Comparison of ENCODE assay signal across 8 cellular contexts in genomic region chr15:45187894-45188830, GRCh38. TPM values are rescaled to one million over a fixed set of nuclear protein-coding genes. Genes with fewer than 3 reads are reported as not detected.
DNase-seq lines count a peak whose midpoint lies in the region; ATAC-seq and TF ChIP-seq lines count a peak whose summit lies in the region.

TSS of gene SHF (minus strand) at chr15:45187966. CDS start at chr15:45187951, 15 bp downstream.

- no peak within 1 kb of the TSS for H2BK120ac ChIP-seq in trophoblast cell (ENCODE audit: insufficient read depth, low read length, poor library complexity)

- ATAC-seq in HG03066 (IDR thresholded peaks at IDR 0.05; ENCODE audit: low read depth, unreplicated experiment) = peak; percentile 50

- no peak within 1 kb of the TSS for H3K23ac ChIP-seq in trophoblast cell (ENCODE audit: low read length)

- H3K4ac ChIP-seq in trophoblast cell (ENCODE audit: low read depth, low read length) = no peak within 1 kb of the TSS

- TF ChIP-seq CTCF in Caco-2 (IDR thresholded peaks at IDR 0.05; ENCODE audit: insufficient read depth in 1 of 2, low read depth in 1 of 2, low read length in 1 of 2, severe bottlenecking in 1 of 2, unreplicated experiment in 1 of 2) = no peak

- WGBS in trophoblast cell (ENCODE audit: extremely low coverage, insufficient coverage, insufficient read length) = no CpG with 5 or more reads among the region's 57 CpGs
- under 1% methylated on average over 52 of the region's 57 CpGs for WGBS in urinary bladder

- H3K14ac ChIP-seq in trophoblast cell (ENCODE audit: low read length) = peak within 1 kb of the TSS; percentile 23

- peak within 1 kb of the TSS; percentile 36 for H4K8ac ChIP-seq in trophoblast cell (ENCODE audit: low read depth, low read length)

- H3K9me3 Mint-ChIP-seq in Caco-2 (ENCODE audit: unreplicated experiment) = no peaks in the 10 kb centered on the region
- H3K9me3 Mint-ChIP-seq in activated naive CD4-positive, alpha-beta T cell treated with anti-CD3 and anti-CD28 coated beads for 36 hours = no peaks in the 10 kb centered on the region

- H3K36me3 ChIP-seq in Caco-2 (ENCODE audit: control insufficient read depth, insufficient read depth, low read length) (no peaks in the 10 kb centered on the region), trophoblast cell (ENCODE audit: control insufficient read depth in 1 of 2, insufficient read depth in 2 of 2, low read length in 2 of 2) (no peaks in the 10 kb centered on the region), urinary bladder (ENCODE audit: insufficient read depth) (no peaks in the 10 kb centered on the region)

- peak within 1 kb of the TSS; percentile 48 for H4K91ac ChIP-seq in trophoblast cell (ENCODE audit: low read depth, low read length)

- no peaks in the 10 kb centered on the region for H3K27me3 ChIP-seq in Caco-2 (replicated peaks; ENCODE audit: control insufficient read depth, insufficient read depth, low read length)
- no peaks in the 10 kb centered on the region for H3K27me3 ChIP-seq in trophoblast cell (ENCODE audit: insufficient read depth, low read length)

- no peak within 1 kb of the TSS for H3K27ac ChIP-seq in trophoblast cell (ENCODE audit: low read depth, low read length)
- peak within 1 kb of the TSS; percentile 56 for H3K27ac ChIP-seq in urinary bladder (ENCODE audit: low read depth)

- no peaks in the 10 kb centered on the region for H3K79me2 ChIP-seq in trophoblast cell (ENCODE audit: control insufficient read depth, insufficient read depth, low read length, poor library complexity)

- no peak within 1 kb of the TSS for H2BK5ac ChIP-seq in trophoblast cell (ENCODE audit: low read depth, low read length, poor library complexity)

- no peak within 1 kb of the TSS for H3K27ac Mint-ChIP-seq in Caco-2 (ENCODE audit: unreplicated experiment)
- H3K27ac Mint-ChIP-seq in activated naive CD4-positive, alpha-beta T cell treated with anti-CD3 and anti-CD28 coated beads for 36 hours = peak within 1 kb of the TSS; percentile 91

- H3K9ac ChIP-seq in trophoblast cell (ENCODE audit: low read length) = no peak within 1 kb of the TSS

- no peak within 1 kb of the TSS for H3K18ac ChIP-seq in trophoblast cell (ENCODE audit: low read length)

- POLR2A ChIA-PET in Caco-2 (lab: Charles Lee) = no interaction called here

- CTCF ChIA-PET in Caco-2 (lab: Charles Lee) = interaction anchor here (1.8 kb wide), 1 partner anchor 25 kb away, joined by 15 read pairs; no protein-coding TSS in a partner anchor
- CTCF ChIA-PET in activated naive CD4-positive, alpha-beta T cell treated with anti-CD3 and anti-CD28 coated beads for 36 hours (lab: Charles Lee) = interaction anchor here (1.2 to 7.0 kb wide), 2 partner anchors 20 to 24 kb away, joined by 6 to 26 read pairs; no protein-coding TSS in a partner anchor

- H3K36me3 Mint-ChIP-seq in Caco-2 (ENCODE audit: insufficient read depth, unreplicated experiment) = peaks cover 9% of the 10 kb centered on the region
- H3K36me3 Mint-ChIP-seq in activated naive CD4-positive, alpha-beta T cell treated with anti-CD3 and anti-CD28 coated beads for 36 hours (ENCODE audit: low read depth) = no peaks in the 10 kb centered on the region

- H3K4me1 Mint-ChIP-seq in Caco-2 (ENCODE audit: low read depth, unreplicated experiment) = peaks cover 13% of the 10 kb centered on the region
- peaks cover 22% of the 10 kb centered on the region for H3K4me1 Mint-ChIP-seq in activated naive CD4-positive, alpha-beta T cell treated with anti-CD3 and anti-CD28 coated beads for 36 hours (ENCODE audit: low read depth)

- H3K4me3 Mint-ChIP-seq in Caco-2 (ENCODE audit: unreplicated experiment) = peak within 1 kb of the TSS; percentile 77
- H3K4me3 Mint-ChIP-seq in activated naive CD4-positive, alpha-beta T cell treated with anti-CD3 and anti-CD28 coated beads for 36 hours = peak within 1 kb of the TSS; percentile 87

- peak within 1 kb of the TSS; percentile 37 for H2AFZ ChIP-seq in trophoblast cell (ENCODE audit: insufficient read depth, low read length, poor library complexity)

- peaks cover 7% of the 10 kb centered on the region for H3K4me1 ChIP-seq in Caco-2
- peaks cover 26 to 29% of the 10 kb centered on the region in 2 experiments for H3K4me1 ChIP-seq in trophoblast cell (ENCODE audit: control insufficient read depth in 1 of 2, insufficient read depth in 2 of 2, low read length in 2 of 2)
- H3K4me1 ChIP-seq in urinary bladder (ENCODE audit: insufficient read depth) = no peaks in the 10 kb centered on the region

- peak in 1 of 2 experiments; percentile 47 for DNase-seq in Caco-2
- DNase-seq in RPMI7951 (ENCODE audit: low read depth) = peak; percentile 47
- DNase-seq in activated naive CD4-positive, alpha-beta T cell treated with anti-CD3 and anti-CD28 coated beads for 36 hours = peak; percentile 83
- DNase-seq in head of caudate nucleus = peak; percentile 40 to 89 (median 73)
- DNase-seq in trophoblast cell = peak in 1 of 2 donors; percentile 38
- no peak for DNase-seq in MV-4-11 (lab: John Stamatoyannopoulos, UW)

- H4K12ac ChIP-seq in trophoblast cell (ENCODE audit: low read depth, low read length) = no peak within 1 kb of the TSS

- BruUV-seq in Caco-2 (replicated peaks; lab: Mats Ljungman, UMichigan) = no TSS peak

- H2AK5ac ChIP-seq in trophoblast cell (ENCODE audit: low read length) = no peak within 1 kb of the TSS

- H2BK12ac ChIP-seq in trophoblast cell (ENCODE audit: low read length) = peak within 1 kb of the TSS; percentile 25

- no peaks in the 10 kb centered on the region for H3K27me3 Mint-ChIP-seq in Caco-2 (ENCODE audit: insufficient read depth, unreplicated experiment)
- no peaks in the 10 kb centered on the region for H3K27me3 Mint-ChIP-seq in activated naive CD4-positive, alpha-beta T cell treated with anti-CD3 and anti-CD28 coated beads for 36 hours (ENCODE audit: low read depth)

- H3K9me3 ChIP-seq in Caco-2 (no peaks in the 10 kb centered on the region), trophoblast cell (ENCODE audit: insufficient read depth, low read depth, low read length) (no peaks in the 10 kb centered on the region)

- intact Hi-C loops in Caco-2 (cut with micrococcal nuclease; ENCODE audit: unreplicated experiment) (loop anchor here (1.0 to 2.0 kb wide), 2 partner anchors 10 to 21 kb away; no protein-coding TSS in a partner anchor), head of caudate nucleus (cut with DNase I) (no loop called here)
- intact Hi-C loops in activated naive CD4-positive, alpha-beta T cell treated with anti-CD3 and anti-CD28 coated beads for 36 hours (cut with micrococcal nuclease) = loop anchor here (1.0 kb wide), 2 partner anchors 10 to 21 kb away; no protein-coding TSS in a partner anchor

- peak within 1 kb of the TSS; percentile 97 for H3K4me2 ChIP-seq in trophoblast cell (ENCODE audit: low read length)

- H3K79me1 ChIP-seq in trophoblast cell (ENCODE audit: low read length) = peaks cover 4% of the 10 kb centered on the region

- H3K4me3 ChIP-seq in Caco-2 (ENCODE audit: low read depth, low read length) (peak within 1 kb of the TSS; percentile 47), trophoblast cell (ENCODE audit: low read depth, low read length) (peak within 1 kb of the TSS; percentile 72), urinary bladder (ENCODE audit: low read depth, low read length) (peak within 1 kb of the TSS; percentile 82)

RNA-seq across cellular contexts. Expression of gene SHF, which starts in this region (rescaled TPM):
- total RNA-seq in Caco-2 (2022) (11.9 and 12.9 TPM in 2 replicates), urinary bladder (11.4 TPM)
- total RNA-seq in RPMI7951 (2014; rRNA removed; shearing (Covaris generic)) = 2.3 and 4.4 TPM in 2 replicates
- 1 to 10 TPM; 2.3 to 3.3 TPM for total RNA-seq in activated naive CD4-positive, alpha-beta T cell treated with anti-CD3 and anti-CD28 coated beads for 36 hours
- polyA plus RNA-seq in trophoblast cell (2013) = 7.0 and 7.8 TPM in 2 replicates
- 13.4 TPM for polyA plus RNA-seq in urinary bladder
